ENCODE assay signal across 8 cellular contexts in the genomic region with DNA sequence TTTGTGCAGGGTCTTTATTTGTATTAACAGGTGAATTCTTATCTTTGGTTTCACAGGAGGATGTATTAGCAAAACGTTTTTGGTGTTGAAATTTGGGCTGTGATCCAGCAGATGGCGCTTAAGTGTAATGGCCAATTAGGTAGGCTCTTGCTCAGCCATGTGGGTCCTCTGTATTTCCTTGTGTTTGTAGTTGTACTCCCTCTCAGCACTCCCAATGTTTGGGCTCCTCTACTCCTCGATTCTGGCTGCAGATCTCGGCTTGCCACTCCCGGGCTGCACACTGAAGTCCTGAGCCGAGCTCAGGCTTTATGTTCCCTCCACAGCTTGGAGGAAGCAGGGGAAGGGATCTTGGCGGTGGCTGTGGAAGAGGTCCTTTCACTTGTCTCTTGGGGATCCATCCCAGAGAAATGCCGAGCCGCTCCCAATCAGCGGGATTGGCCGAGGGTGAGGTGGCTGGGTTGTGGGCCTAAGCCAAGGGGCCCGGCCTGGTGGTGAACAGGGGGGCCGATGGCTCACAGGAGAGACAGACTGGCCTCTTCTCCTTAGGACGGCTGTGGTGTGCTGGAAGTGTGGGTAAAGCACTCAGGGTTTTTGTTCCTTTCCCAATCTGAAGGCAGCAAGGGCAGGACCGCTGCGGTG.
A peak's percentile ranks its signal among the peaks of the same experiment; 100 is the strongest.
DNase-seq lines count a peak whose midpoint lies in the region; ATAC-seq and TF ChIP-seq lines count a peak whose summit lies in the region.

No MANE protein-coding gene starts in this region.

- no peak overlapping the region for H3K4me3 ChIP-seq in foreskin fibroblast (ENCODE audit: low read depth in 1 of 2, low read length in 2 of 2)

- ATAC-seq in GM19035 (IDR thresholded peaks at IDR 0.05; ENCODE audit: unreplicated experiment) (peak; percentile 78), GM19324 (IDR thresholded peaks at IDR 0.05; ENCODE audit: low FRiP score, unreplicated experiment) (no peak)
- ATAC-seq in stimulated activated naive CD8-positive, alpha-beta T cell treated with anti-CD3 and anti-CD28 coated beads, Interleukin-15, Interleukin-2, amounts not matched to agents 100 U/mL and 50 U/mL, for 24 hours, result peak; percentile 36

- in situ Hi-C loops in KBM-7 (cut with MboI; ENCODE audit: low pct_unique_long_range_greater_than_20kb, low sequenced_read_pairs), result no loop called here

- DNase-seq in DMS153 (lab: John Stamatoyannopoulos, UW), result peak; percentile 48
- peak; percentile 77 for DNase-seq in KBM-7
- peak; percentile 80 for DNase-seq in SK-N-DZ (ENCODE audit: low spot score)
- peak; percentile 20 to 64 for DNase-seq in foreskin fibroblast
- peak; percentile 43 for DNase-seq in stimulated activated naive CD8-positive, alpha-beta T cell treated with anti-CD3 and anti-CD28 coated beads, Interleukin-15, Interleukin-2, amounts not matched to agents 100 U/mL and 50 U/mL, for 24 hours
- DNase-seq in KG1 (lab: John Stamatoyannopoulos, UW), result no peak

- peak; percentile 49 for TF ChIP-seq CTCF in foreskin fibroblast (IDR thresholded peaks at IDR 0.05; ENCODE audit: low read depth, low read length)
